ENCODE assay signal across 8 cellular contexts in the genomic region with DNA sequence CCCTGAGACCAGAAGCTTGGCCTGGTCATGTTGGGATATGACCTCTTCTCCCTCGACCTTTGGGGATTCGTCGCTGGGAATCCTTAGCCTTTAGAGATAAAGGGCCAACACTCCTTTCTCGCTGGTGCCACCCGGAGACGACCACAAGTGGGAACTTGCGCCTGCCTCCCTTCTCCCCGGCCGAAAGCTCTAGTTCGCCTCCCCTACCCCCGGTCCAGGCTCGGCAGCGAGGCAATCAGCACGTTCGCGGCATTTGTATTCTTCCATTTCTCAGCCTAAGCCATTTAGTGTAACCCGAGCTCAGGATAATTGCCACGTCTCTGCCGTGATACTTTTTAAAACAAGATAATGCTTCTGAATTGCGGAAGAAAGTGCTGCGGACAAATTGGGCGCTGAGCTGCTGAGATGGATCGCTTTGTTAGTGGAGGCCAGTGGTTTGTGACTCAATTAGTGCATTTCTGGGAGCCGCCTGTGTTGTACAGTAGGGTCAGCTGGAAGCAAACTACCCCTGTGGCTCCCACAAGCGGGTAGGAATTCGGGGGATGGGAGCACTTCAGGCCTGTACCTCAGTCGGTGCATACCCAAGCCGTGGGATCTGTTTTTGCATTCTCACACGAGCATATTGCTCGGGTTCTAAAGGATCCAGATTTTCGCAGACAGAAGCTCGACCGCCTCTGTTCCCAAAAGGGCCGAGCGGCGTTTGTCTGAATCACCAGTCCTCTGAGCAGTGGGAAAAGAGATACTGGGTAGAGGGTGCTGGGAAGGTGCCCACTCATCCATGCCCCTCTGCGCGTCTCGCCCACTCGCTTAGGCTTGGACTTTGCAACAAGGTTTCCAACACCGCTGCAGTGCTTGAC. TPM values are rescaled to one million over a fixed set of nuclear protein-coding genes. Genes with fewer than 3 reads are reported as not detected.
DNase-seq lines count a peak whose midpoint lies in the region; ATAC-seq, FAIRE-seq and TF ChIP-seq lines count a peak whose summit lies in the region.

No MANE protein-coding gene starts in this region.

- H3K4me2 ChIP-seq in A549 (peak overlapping the region; percentile 86), GM23338 (peak overlapping the region; percentile 89)

- H3K79me2 ChIP-seq in GM23338 (replicated peaks; ENCODE audit: insufficient read depth): no peaks in the 10 kb centered on the region

- intact Hi-C loops in activated B cell treated with CpG ODN at 0.5 μM for 24 hours (cut with micrococcal nuclease): loop anchor here (2.0 to 10.0 kb wide), 5 partner anchors 15 to 1191 kb away; a partner anchor contains a TSS
- intact Hi-C loops in sciatic nerve (cut with DNase I): loop anchor here (10.0 kb wide), 1 partner anchor 69 kb away; a partner anchor contains a TSS
- intact Hi-C loops in ovary (cut with DNase I): loop anchor here in 1 of 4 donors (10.0 kb wide), 1 partner anchor 599 kb away; no protein-coding TSS in a partner anchor

- no peak for TF ChIP-seq EP300 in A549 (IDR thresholded peaks at IDR 0.05)
- TF ChIP-seq EP300 in ovary (IDR thresholded peaks at IDR 0.05): no peak

- ATAC-seq in A549: no peak
- ATAC-seq in GM23338: peak; percentile 1; the same call in 1 of the 3 replicates
- no peak for ATAC-seq in activated B cell treated with CpG ODN at 0.5 μM for 24 hours (ENCODE audit: low read depth)
- no peak for ATAC-seq in sciatic nerve

- H3K27me3 Mint-ChIP-seq in GM23338 (ENCODE audit: insufficient read depth, low read depth, poor library complexity) (peaks cover 95% of the 10 kb centered on the region), activated B cell treated with CpG ODN at 0.5 μM for 24 hours (peaks cover 69% of the 10 kb centered on the region)

- peak overlapping the region; percentile 71 for H3K4me3 Mint-ChIP-seq in GM23338
- H3K4me3 Mint-ChIP-seq in activated B cell treated with CpG ODN at 0.5 μM for 24 hours: peak overlapping the region; percentile 77

- TF ChIP-seq POLR2A in A549 (IDR thresholded peaks at IDR 0.05; ENCODE audit: low read length) (no peak), ovary (IDR thresholded peaks at IDR 0.05) (no peak)

- H3K36me3 ChIP-seq in GM23338 (ENCODE audit: insufficient read depth) (no peaks in the 10 kb centered on the region), ovary (no peaks in the 10 kb centered on the region)

- no peaks in the 10 kb centered on the region; the same call in 2 of the 3 replicates for H3K36me3 Mint-ChIP-seq in GM23338 (ENCODE audit: low read depth)
- peaks cover 9% of the 10 kb centered on the region for H3K36me3 Mint-ChIP-seq in activated B cell treated with CpG ODN at 0.5 μM for 24 hours (ENCODE audit: low read depth)

- WGBS in A549 (ENCODE audit: missing lambda C conversion rate): 94% methylated on average over 41 of the region's 41 CpGs
- 42 to 48% (median 47%) methylated on average over 41 of the region's 41 CpGs for WGBS in ovary, 3 donors

- H3K9me3 Mint-ChIP-seq in GM23338: no peaks in the 10 kb centered on the region
- H3K9me3 Mint-ChIP-seq in activated B cell treated with CpG ODN at 0.5 μM for 24 hours: peaks cover 19% of the 10 kb centered on the region

- H3K4me3 ChIP-seq in A549 (peak overlapping the region; percentile 56; the same call in 2 of the 3 replicates), GM23338 (peak overlapping the region; percentile 72), ovary (no peak overlapping the region)

- POLR2A ChIA-PET in A549 (lab: Yijun Ruan, JAX): interaction anchor here (0.6 to 1.5 kb wide), 3 partner anchors 8 to 305 kb away, joined by 3 to 5 read pairs (median 3); no protein-coding TSS in a partner anchor
- POLR2A ChIA-PET in activated B cell treated with CpG ODN at 0.5 μM for 24 hours (lab: Charles Lee): interaction anchor here (0.6 to 1.1 kb wide), 2 partner anchors 10 to 66 kb away, joined by 5 to 6 read pairs; no protein-coding TSS in a partner anchor

- H3K4me1 Mint-ChIP-seq in GM23338 (peaks cover 60% of the 10 kb centered on the region), activated B cell treated with CpG ODN at 0.5 μM for 24 hours (peaks cover 39% of the 10 kb centered on the region)

- peaks cover 9% of the 10 kb centered on the region for H4K20me1 ChIP-seq in GM23338 (replicated peaks; ENCODE audit: insufficient read depth)

- peaks cover 15% of the 10 kb centered on the region; the same call in 2 of the 3 replicates for H3K4me1 ChIP-seq in A549
- H3K4me1 ChIP-seq in GM23338 (ENCODE audit: insufficient read depth): peaks cover 59% of the 10 kb centered on the region
- peaks cover 4% of the 10 kb centered on the region for H3K4me1 ChIP-seq in ovary (ENCODE audit: insufficient read depth)

- peaks cover 29% of the 10 kb centered on the region for H3F3A ChIP-seq in GM23338 (replicated peaks; ENCODE audit: low read depth)

- no peak for FAIRE-seq in A549 (lab: Jason Lieb, UNC)

- TF ChIP-seq CTCF in A549 (IDR thresholded peaks at IDR 0.05): no peak
- no peak for TF ChIP-seq CTCF in GM23338 (conservative IDR thresholded peaks at IDR 0.05; ENCODE audit: low read depth in 2 of 2)
- TF ChIP-seq CTCF in activated B cell treated with CpG ODN at 0.5 μM for 24 hours (IDR thresholded peaks at IDR 0.05): no peak
- TF ChIP-seq CTCF in ovary (IDR thresholded peaks at IDR 0.05): no peak

- peaks cover 100% of the 10 kb centered on the region for H3K27me3 ChIP-seq in GM23338 (ENCODE audit: insufficient read depth)
- peaks cover 3% of the 10 kb centered on the region for H3K27me3 ChIP-seq in ovary

- CTCF ChIA-PET in A549 (lab: Yijun Ruan, JAX) (interaction anchor here (0.6 to 2.4 kb wide), 16 partner anchors 8 to 755 kb away, joined by 3 to 12 read pairs (median 4); a partner anchor contains a TSS), activated B cell treated with CpG ODN at 0.5 μM for 24 hours (lab: Charles Lee) (interaction anchor here (0.6 to 2.2 kb wide), 5 partner anchors 31 to 630 kb away, joined by 3 to 10 read pairs (median 3); no protein-coding TSS in a partner anchor)

- no peaks in the 10 kb centered on the region for H3K9me3 ChIP-seq in A549
- peaks cover 0 to 5% of the 10 kb centered on the region in 2 donors for H3K9me3 ChIP-seq in ovary

- DNase-seq in A549 (ENCODE audit: low read depth in 1 of 2, low spot score in 1 of 2) (no peak), GM23338 (ENCODE audit: low spot score) (peak; percentile 62), activated B cell treated with CpG ODN at 0.5 μM for 24 hours (no peak), islet precursor cell (peak; percentile 67), sciatic nerve (ENCODE audit: low spot score) (no peak), RPMI8226 (no peak), ovary (no peak), DMS53 (lab: John Stamatoyannopoulos, UW) (no peak)

- no peaks in the 10 kb centered on the region for H3K9me2 ChIP-seq in GM23338 (ENCODE audit: insufficient read depth)

- H3K27ac ChIP-seq in A549: peak overlapping the region; percentile 77 to 88; a peak in 5 of 6 replicates
- H3K27ac ChIP-seq in GM23338 (ENCODE audit: low read depth): no peak overlapping the region
- no peak overlapping the region for H3K27ac ChIP-seq in ovary

- TF ChIP-seq RAD21 in A549 (conservative IDR thresholded peaks at IDR 0.05 in 1 of 2, IDR thresholded peaks at IDR 0.05 in 1 of 2): no peak

- H2AFZ ChIP-seq in GM23338: peak overlapping the region; percentile 95

- H3K27ac Mint-ChIP-seq in GM23338: no peak overlapping the region
- H3K27ac Mint-ChIP-seq in activated B cell treated with CpG ODN at 0.5 μM for 24 hours: peak overlapping the region; percentile 43

TF ChIP-seq in A549, 52 proteins besides CTCF, POLR2A, EP300 and RAD21 (continues in another document):
- no peak for TF ChIP-seq NR3C1 (IDR thresholded peaks at IDR 0.05)
- TF ChIP-seq ESRRA (IDR thresholded peaks at IDR 0.05; ENCODE audit: borderline replicate concordance, low read length): no peak
- TF ChIP-seq RARB (CRISPR knock-in tag; IDR thresholded peaks at IDR 0.05): no peak
- TF ChIP-seq, protein P1, sequence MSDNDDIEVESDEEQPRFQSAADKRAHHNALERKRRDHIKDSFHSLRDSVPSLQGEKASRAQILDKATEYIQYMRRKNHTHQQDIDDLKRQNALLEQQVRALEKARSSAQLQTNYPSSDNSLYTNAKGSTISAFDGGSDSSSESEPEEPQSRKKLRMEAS (IDR thresholded peaks at IDR 0.05): no peak
- no peak for TF ChIP-seq PHF8 (IDR thresholded peaks at IDR 0.05; ENCODE audit: borderline replicate concordance, low read depth)
- no peak for TF ChIP-seq CHD2 (IDR thresholded peaks at IDR 0.05; ENCODE audit: low read length, partially characterized antibody)
- no peak for TF ChIP-seq NFE2L2 (conservative IDR thresholded peaks at IDR 0.05; ENCODE audit: low read length)
- no peak for TF ChIP-seq RFX5 (IDR thresholded peaks at IDR 0.05)
- TF ChIP-seq MAFK (IDR thresholded peaks at IDR 0.05; ENCODE audit: partially characterized antibody): no peak
- TF ChIP-seq JUN (IDR thresholded peaks at IDR 0.05): no peak
- TF ChIP-seq FOSB (CRISPR knock-in tag; IDR thresholded peaks at IDR 0.05): no peak

TF ChIP-seq in GM23338, 12 proteins besides CTCF, POLR2A, EP300 and RAD21:
- TF ChIP-seq EZH2 (IDR thresholded peaks at IDR 0.05; ENCODE audit: low read depth, unreplicated experiment) (peak; percentile 95), ZNF114 (CRISPR knock-in tag; IDR thresholded peaks at IDR 0.05) (no peak), EZH2phosphoT487 (IDR thresholded peaks at IDR 0.05; ENCODE audit: unreplicated experiment) (peak; percentile 72)

RNA-seq across cellular contexts. Expression of a gene that starts 6.8 kb away (rescaled TPM):
- polyA plus RNA-seq in A549 (2011; rRNA removed) (2.6 and 4.4 TPM in 2 replicates), A549 (2017; fragmentation: RNase III; extraction: RNeasy Plus Mini Kit Qiagen cat#74134 plus additional on column Dnase treatment) (5.4 to 7.2 TPM (median 6.4 TPM) in 3 replicates), GM23338 (2016; fragmentation: Nextera tagmentation; extraction: Ambion mirVana) (0.66 and 0.71 TPM in 2 replicates), ovary (under 1 TPM; 0.06 to 0.92 TPM)
- 3.8 and 4.9 TPM in 2 replicates for polyA plus RNA-seq in A549 (2012; cell fraction: cytosol; rRNA removed)
- 4.2 and 6.7 TPM in 2 replicates for polyA plus RNA-seq in A549 (2012; cell fraction: nucleus; rRNA removed)
- polyA minus RNA-seq in A549 (2011; rRNA and poly(A)+ RNA removed): 1.7 and 2.8 TPM in 2 replicates
- total RNA-seq in GM23338 (2014; rRNA removed; shearing (Covaris generic)): 0.35 and 0.78 TPM in 2 replicates
- total RNA-seq in activated B cell treated with CpG ODN at 0.5 μM for 24 hours (not detected in 2 replicates), sciatic nerve (5.2 TPM), ovary (under 1 TPM in 6 of 7 donors, not detected in 1; 0.07 to 0.60 (median 0.19) TPM)

Comparison
In these comparisons a context has a peak if more than half of its experiments do, and no peak if none do; other contexts are left out.
1. DNase-seq: peak in GM23338 (single experiment) and islet precursor cell (single experiment); none in A549 (0 of 2), activated B cell treated with CpG ODN at 0.5 μM for 24 hours (single experiment), sciatic nerve (single experiment), RPMI8226 (single experiment), ovary (0 of 5) and DMS53 (single experiment).
2. H3K27ac ChIP-seq: peak in A549 (2 of 2); none in GM23338 (single experiment) and ovary (0 of 2).